Comparison of ENCODE assay signal across 1 cellular context in the genomic region with DNA sequence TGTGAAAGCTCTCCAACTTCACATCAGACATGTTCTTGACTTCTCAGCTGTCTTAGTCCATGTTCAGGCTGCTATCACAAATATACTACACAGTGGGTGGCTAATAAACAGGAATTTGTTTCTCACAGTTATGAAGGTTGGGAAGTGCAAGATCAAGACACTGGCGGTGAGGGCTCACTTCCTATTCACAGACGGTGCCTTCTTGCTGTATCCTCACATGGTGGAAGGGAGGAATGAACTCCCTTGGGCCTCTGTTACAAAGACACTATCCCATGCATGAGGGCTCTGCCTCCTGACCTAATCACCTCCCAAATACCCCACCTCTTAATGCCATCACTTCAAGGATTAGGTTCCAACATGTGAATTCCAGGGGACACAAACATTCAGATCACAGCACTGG.
TF ChIP-seq lines count a peak whose summit lies in the region.

No MANE protein-coding gene starts in this region.

TF ChIP-seq in K562, 482 proteins besides CTCF, POLR2A, EP300 and RAD21 (continued from another document):
- TF ChIP-seq RBM22 (IDR thresholded peaks at IDR 0.05; ENCODE audit: low read depth, low read length, poor library complexity, severe bottlenecking) (no peak), TCFL5 (CRISPR knock-in tag; conservative IDR thresholded peaks at IDR 0.05) (no peak), TRIM24 (IDR thresholded peaks at IDR 0.05) (no peak), ZNF274 (IDR thresholded peaks at IDR 0.05; ENCODE audit: borderline replicate concordance, low read depth, low read length) (no peak), MEF2A (IDR thresholded peaks at IDR 0.05; ENCODE audit: control insufficient read depth, low read depth, low read length) (no peak), CAMTA2 (CRISPR knock-in tag; conservative IDR thresholded peaks at IDR 0.05) (no peak), GABPB2 (CRISPR knock-in tag; conservative IDR thresholded peaks at IDR 0.05) (no peak)
- TF ChIP-seq, protein P1, sequence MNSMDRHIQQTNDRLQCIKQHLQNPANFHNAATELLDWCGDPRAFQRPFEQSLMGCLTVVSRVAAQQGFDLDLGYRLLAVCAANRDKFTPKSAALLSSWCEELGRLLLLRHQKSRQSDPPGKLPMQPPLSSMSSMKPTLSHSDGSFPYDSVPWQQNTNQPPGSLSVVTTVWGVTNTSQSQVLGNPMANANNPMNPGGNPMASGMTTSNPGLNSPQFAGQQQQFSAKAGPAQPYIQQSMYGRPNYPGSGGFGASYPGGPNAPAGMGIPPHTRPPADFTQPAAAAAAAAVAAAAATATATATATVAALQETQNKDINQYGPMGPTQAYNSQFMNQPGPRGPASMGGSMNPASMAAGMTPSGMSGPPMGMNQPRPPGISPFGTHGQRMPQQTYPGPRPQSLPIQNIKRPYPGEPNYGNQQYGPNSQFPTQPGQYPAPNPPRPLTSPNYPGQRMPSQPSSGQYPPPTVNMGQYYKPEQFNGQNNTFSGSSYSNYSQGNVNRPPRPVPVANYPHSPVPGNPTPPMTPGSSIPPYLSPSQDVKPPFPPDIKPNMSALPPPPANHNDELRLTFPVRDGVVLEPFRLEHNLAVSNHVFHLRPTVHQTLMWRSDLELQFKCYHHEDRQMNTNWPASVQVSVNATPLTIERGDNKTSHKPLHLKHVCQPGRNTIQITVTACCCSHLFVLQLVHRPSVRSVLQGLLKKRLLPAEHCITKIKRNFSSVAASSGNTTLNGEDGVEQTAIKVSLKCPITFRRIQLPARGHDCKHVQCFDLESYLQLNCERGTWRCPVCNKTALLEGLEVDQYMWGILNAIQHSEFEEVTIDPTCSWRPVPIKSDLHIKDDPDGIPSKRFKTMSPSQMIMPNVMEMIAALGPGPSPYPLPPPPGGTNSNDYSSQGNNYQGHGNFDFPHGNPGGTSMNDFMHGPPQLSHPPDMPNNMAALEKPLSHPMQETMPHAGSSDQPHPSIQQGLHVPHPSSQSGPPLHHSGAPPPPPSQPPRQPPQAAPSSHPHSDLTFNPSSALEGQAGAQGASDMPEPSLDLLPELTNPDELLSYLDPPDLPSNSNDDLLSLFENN (IDR thresholded peaks at IDR 0.05; ENCODE audit: low read depth in 2 of 2, low read length in 2 of 2), result no peak
